ENCODE assay signal across 15 cellular contexts in genomic region chr1:25785321-25786067, GRCh38.
"Had no signal": no experiment of that assay in that cellular context is flagged by ENCODE, and none has a peak within 500 bp of the region (broad histone marks: within the 10 kb centered on the region; RNA-seq: fewer than 3 reads in every experiment).

No MANE protein-coding gene starts in this region.

- H3K4me3 ChIP-seq: coronary artery, testis, upper lobe of left lung had no signal

- H3K9me3 Mint-ChIP-seq: activated naive CD4-positive, alpha-beta T cell treated with anti-CD3 and anti-CD28 coated beads for 36 hours; activated T-helper 2 cell treated with anti-CD3 and anti-CD28 coated beads, Interferon-gamma antibody, Interleukin-2, Interleukin-4, amounts not matched to agents 10 μg/mL and 5 μg/mL and 100 μg/mL, durations not matched to agents 14 hours and 24 hours and 36 hours; central memory CD8-positive, alpha-beta T cell; natural killer cell treated with Interleukin-12 subunit alpha and Interleukin-12 subunit beta and Interleukin-15 and Interleukin-18, amount 100 ng/mL, for 72 hours had no signal

- H3K9me3 ChIP-seq: testis, upper lobe of left lung had no signal

- DNase-seq: activated CD4-positive, alpha-beta T cell treated with anti-CD3 and anti-CD28 coated beads, Interleukin-2, amount 50 U/mL, for 4 hours; activated naive CD4-positive, alpha-beta T cell treated with anti-CD3 and anti-CD28 coated beads for 36 hours; activated T-cell treated with anti-CD3 and anti-CD28 coated beads for 4 hours; effector CD4-positive, alpha-beta T cell; foreskin fibroblast; small intestine; stimulated activated CD4-positive, alpha-beta T cell treated with anti-CD3 and anti-CD28 coated beads, Interleukin-4, amount 100 ng/mL, for 24 hours; stimulated activated naive CD4-positive, alpha-beta T cell treated with Interleukin-2 at 50 U/mL for 16 hours; testis; upper lobe of left lung had no signal

- H3K27ac Mint-ChIP-seq: activated T-helper 2 cell treated with anti-CD3 and anti-CD28 coated beads, Interferon-gamma antibody, Interleukin-2, Interleukin-4, amounts not matched to agents 10 μg/mL and 5 μg/mL and 100 μg/mL, durations not matched to agents 14 hours and 24 hours and 36 hours; natural killer cell treated with Interleukin-12 subunit alpha and Interleukin-12 subunit beta and Interleukin-15 and Interleukin-18, amount 100 ng/mL, for 72 hours had no signal

- H3K4me1 Mint-ChIP-seq: central memory CD8-positive, alpha-beta T cell had no signal

- H3K36me3 Mint-ChIP-seq: natural killer cell treated with Interleukin-12 subunit alpha and Interleukin-12 subunit beta and Interleukin-15 and Interleukin-18, amount 100 ng/mL, for 72 hours had no signal

- H3K4me3 Mint-ChIP-seq: activated naive CD4-positive, alpha-beta T cell treated with anti-CD3 and anti-CD28 coated beads for 36 hours; central memory CD8-positive, alpha-beta T cell; natural killer cell treated with Interleukin-12 subunit alpha and Interleukin-12 subunit beta and Interleukin-15 and Interleukin-18, amount 100 ng/mL, for 72 hours had no signal

- H3K27me3 Mint-ChIP-seq: central memory CD8-positive, alpha-beta T cell had no signal

- H3K27ac ChIP-seq: testis, upper lobe of left lung had no signal

- H3K27me3 ChIP-seq: testis, upper lobe of left lung had no signal

- ATAC-seq: activated CD4-positive, CD25-positive, alpha-beta regulatory T cell treated with anti-CD3 and anti-CD28 coated beads, Interleukin-2, amount 50 U/mL, for 24 hours; natural killer cell treated with Interleukin-12 subunit alpha and Interleukin-12 subunit beta and Interleukin-15 and Interleukin-18, amount 100 ng/mL, for 72 hours had no signal
